ENCODE assay signal across 1 cellular context in genomic region chr15:74422723-74423442, GRCh38.
TF ChIP-seq lines count a peak whose summit lies in the region.

No MANE protein-coding gene starts in this region.

TF ChIP-seq in HepG2, 621 proteins besides CTCF, POLR2A, EP300 and RAD21 (continued from another document and continues in another):
- peak; percentile 42; the same call in 1 of the 2 replicates for TF ChIP-seq ARID4A (CRISPR knock-in tag; IDR thresholded peaks at IDR 0.05; ENCODE audit: borderline replicate concordance)
- no peak for TF ChIP-seq CERS6 (CRISPR knock-in tag; IDR thresholded peaks at IDR 0.05)
- no peak for TF ChIP-seq ELF1 (CRISPR knock-in tag; IDR thresholded peaks at IDR 0.05)
- TF ChIP-seq, protein P1, sequence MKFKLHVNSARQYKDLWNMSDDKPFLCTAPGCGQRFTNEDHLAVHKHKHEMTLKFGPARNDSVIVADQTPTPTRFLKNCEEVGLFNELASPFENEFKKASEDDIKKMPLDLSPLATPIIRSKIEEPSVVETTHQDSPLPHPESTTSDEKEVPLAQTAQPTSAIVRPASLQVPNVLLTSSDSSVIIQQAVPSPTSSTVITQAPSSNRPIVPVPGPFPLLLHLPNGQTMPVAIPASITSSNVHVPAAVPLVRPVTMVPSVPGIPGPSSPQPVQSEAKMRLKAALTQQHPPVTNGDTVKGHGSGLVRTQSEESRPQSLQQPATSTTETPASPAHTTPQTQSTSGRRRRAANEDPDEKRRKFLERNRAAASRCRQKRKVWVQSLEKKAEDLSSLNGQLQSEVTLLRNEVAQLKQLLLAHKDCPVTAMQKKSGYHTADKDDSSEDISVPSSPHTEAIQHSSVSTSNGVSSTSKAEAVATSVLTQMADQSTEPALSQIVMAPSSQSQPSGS (CRISPR knock-in tag; IDR thresholded peaks at IDR 0.05) = no peak
- TF ChIP-seq SNRNP70 (IDR thresholded peaks at IDR 0.05; ENCODE audit: low read depth, low read length) = no peak
- no peak for TF ChIP-seq SMARCC2 (IDR thresholded peaks at IDR 0.05)
- TF ChIP-seq TCF7L2 (IDR thresholded peaks at IDR 0.05; ENCODE audit: low read depth, low read length) = no peak
- TF ChIP-seq ZNF75D (CRISPR knock-in tag; IDR thresholded peaks at IDR 0.05; ENCODE audit: borderline replicate concordance) = no peak
- TF ChIP-seq KDM3A (CRISPR knock-in tag; IDR thresholded peaks at IDR 0.05; ENCODE audit: low read depth) = no peak
- TF ChIP-seq PAX8 (CRISPR knock-in tag; IDR thresholded peaks at IDR 0.05; ENCODE audit: borderline replicate concordance) = no peak
- no peak for TF ChIP-seq HCFC1 (IDR thresholded peaks at IDR 0.05; ENCODE audit: low read depth, low read length)
- TF ChIP-seq CENPT (CRISPR knock-in tag; IDR thresholded peaks at IDR 0.05; ENCODE audit: low read depth) = no peak
- peak; percentile 96 for TF ChIP-seq ZNF768 (CRISPR knock-in tag; IDR thresholded peaks at IDR 0.05)
- TF ChIP-seq ZNF737 (CRISPR knock-in tag; IDR thresholded peaks at IDR 0.05; ENCODE audit: borderline replicate concordance) = no peak
- TF ChIP-seq ZNF362 (CRISPR knock-in tag; IDR thresholded peaks at IDR 0.05; ENCODE audit: borderline replicate concordance) = no peak
- TF ChIP-seq ZNF781 (CRISPR knock-in tag; IDR thresholded peaks at IDR 0.05; ENCODE audit: borderline replicate concordance, not compliant biosample characterization) = no peak
- TF ChIP-seq MAF1 (CRISPR knock-in tag; IDR thresholded peaks at IDR 0.05; ENCODE audit: borderline replicate concordance) = no peak
- no peak for TF ChIP-seq MBNL3 (CRISPR knock-in tag; conservative IDR thresholded peaks at IDR 0.05)
- no peak for TF ChIP-seq ZNF577 (CRISPR knock-in tag; IDR thresholded peaks at IDR 0.05; ENCODE audit: borderline replicate concordance, low read depth)
- TF ChIP-seq UBTF (CRISPR knock-in tag; IDR thresholded peaks at IDR 0.05) = no peak; the same call in none of the 2 replicates
- no peak for TF ChIP-seq MXD1 (CRISPR knock-in tag; IDR thresholded peaks at IDR 0.05)
- TF ChIP-seq ZNF614 (CRISPR knock-in tag; IDR thresholded peaks at IDR 0.05; ENCODE audit: borderline replicate concordance) = no peak
- TF ChIP-seq ZNF850 (CRISPR knock-in tag; conservative IDR thresholded peaks at IDR 0.05) = no peak
- TF ChIP-seq ZNF326 (CRISPR knock-in tag; IDR thresholded peaks at IDR 0.05; ENCODE audit: borderline replicate concordance) = no peak
- TF ChIP-seq NR2C2 (CRISPR knock-in tag; IDR thresholded peaks at IDR 0.05; ENCODE audit: borderline replicate concordance) = no peak
- no peak for TF ChIP-seq THAP8 (CRISPR knock-in tag; IDR thresholded peaks at IDR 0.05; ENCODE audit: borderline replicate concordance)
- TF ChIP-seq SIX1 (CRISPR knock-in tag; IDR thresholded peaks at IDR 0.05; ENCODE audit: borderline replicate concordance) = no peak
- 0 out of 2 replicates have a peak, but pooled peaks have one; percentile 53 for TF ChIP-seq ZNF878 (CRISPR knock-in tag; IDR thresholded peaks at IDR 0.05)
- no peak for TF ChIP-seq CBFB (CRISPR knock-in tag; IDR thresholded peaks at IDR 0.05)
- TF ChIP-seq GATA4 (IDR thresholded peaks at IDR 0.05; ENCODE audit: borderline replicate concordance, low read depth) = no peak
- peak; percentile 48; the same call in 1 of the 2 replicates for TF ChIP-seq RXRB (CRISPR knock-in tag; IDR thresholded peaks at IDR 0.05; ENCODE audit: borderline replicate concordance)
- TF ChIP-seq SIN3A (IDR thresholded peaks at IDR 0.05; ENCODE audit: borderline replicate concordance, low read depth, low read length) = no peak
- no peak for TF ChIP-seq TEF (CRISPR knock-in tag; IDR thresholded peaks at IDR 0.05)
- no peak for TF ChIP-seq FOXK2 (IDR thresholded peaks at IDR 0.05)
- peak; percentile 18; the same call in 1 of the 2 replicates for TF ChIP-seq DMAP1 (CRISPR knock-in tag; IDR thresholded peaks at IDR 0.05)
- TF ChIP-seq POLR2G (IDR thresholded peaks at IDR 0.05; ENCODE audit: low read depth, low read length) = no peak
- TF ChIP-seq KDM2A (CRISPR knock-in tag; IDR thresholded peaks at IDR 0.05; ENCODE audit: borderline replicate concordance, low read depth) = no peak; the same call in 1 of the 2 replicates
- TF ChIP-seq BRF2 (CRISPR knock-in tag; IDR thresholded peaks at IDR 0.05) = no peak
- TF ChIP-seq ZNF776 (CRISPR knock-in tag; IDR thresholded peaks at IDR 0.05) = no peak
- TF ChIP-seq SP5 (CRISPR knock-in tag; IDR thresholded peaks at IDR 0.05; ENCODE audit: borderline replicate concordance, low read depth) = peak; percentile 15; the same call in 1 of the 2 replicates
- no peak for TF ChIP-seq ZNF720 (CRISPR knock-in tag; IDR thresholded peaks at IDR 0.05)
- no peak for TF ChIP-seq SIX4 (CRISPR knock-in tag; IDR thresholded peaks at IDR 0.05)
- TF ChIP-seq ZBTB33 (CRISPR knock-in tag; IDR thresholded peaks at IDR 0.05) = no peak
- peak; percentile 71 for TF ChIP-seq SAP130 (CRISPR knock-in tag; IDR thresholded peaks at IDR 0.05; ENCODE audit: low read depth)
- no peak for TF ChIP-seq KLF11 (CRISPR knock-in tag; IDR thresholded peaks at IDR 0.05)
- TF ChIP-seq MIER3 (CRISPR knock-in tag; IDR thresholded peaks at IDR 0.05; ENCODE audit: borderline replicate concordance) = no peak
- TF ChIP-seq RFX3 (CRISPR knock-in tag; IDR thresholded peaks at IDR 0.05) = no peak
- no peak for TF ChIP-seq KAT2B (IDR thresholded peaks at IDR 0.05; ENCODE audit: borderline replicate concordance, low read depth, low read length)
- TF ChIP-seq FLYWCH1 (CRISPR knock-in tag; IDR thresholded peaks at IDR 0.05) = no peak
- TF ChIP-seq ATF3 (CRISPR knock-in tag; IDR thresholded peaks at IDR 0.05) = no peak
- no peak for TF ChIP-seq AKAP8 (CRISPR knock-in tag; IDR thresholded peaks at IDR 0.05)
- no peak for TF ChIP-seq RBFOX2 (IDR thresholded peaks at IDR 0.05; ENCODE audit: low read depth, low read length)
- TF ChIP-seq SPEN (CRISPR knock-in tag; IDR thresholded peaks at IDR 0.05; ENCODE audit: low read depth) = no peak; the same call in 1 of the 2 replicates
- TF ChIP-seq CREB1 (IDR thresholded peaks at IDR 0.05) = no peak
- TF ChIP-seq CREB1 (CRISPR knock-in tag; IDR thresholded peaks at IDR 0.05) = no peak
- no peak for TF ChIP-seq SALL2 (CRISPR knock-in tag; IDR thresholded peaks at IDR 0.05)
- no peak for TF ChIP-seq ISX (CRISPR knock-in tag; conservative IDR thresholded peaks at IDR 0.05)
- no peak for TF ChIP-seq SRSF9 (IDR thresholded peaks at IDR 0.05; ENCODE audit: borderline replicate concordance, insufficient read depth, low read depth, low read length, poor library complexity, severe bottlenecking)
